Comparison of ENCODE assay signal across 3 cellular contexts in the genomic region with DNA sequence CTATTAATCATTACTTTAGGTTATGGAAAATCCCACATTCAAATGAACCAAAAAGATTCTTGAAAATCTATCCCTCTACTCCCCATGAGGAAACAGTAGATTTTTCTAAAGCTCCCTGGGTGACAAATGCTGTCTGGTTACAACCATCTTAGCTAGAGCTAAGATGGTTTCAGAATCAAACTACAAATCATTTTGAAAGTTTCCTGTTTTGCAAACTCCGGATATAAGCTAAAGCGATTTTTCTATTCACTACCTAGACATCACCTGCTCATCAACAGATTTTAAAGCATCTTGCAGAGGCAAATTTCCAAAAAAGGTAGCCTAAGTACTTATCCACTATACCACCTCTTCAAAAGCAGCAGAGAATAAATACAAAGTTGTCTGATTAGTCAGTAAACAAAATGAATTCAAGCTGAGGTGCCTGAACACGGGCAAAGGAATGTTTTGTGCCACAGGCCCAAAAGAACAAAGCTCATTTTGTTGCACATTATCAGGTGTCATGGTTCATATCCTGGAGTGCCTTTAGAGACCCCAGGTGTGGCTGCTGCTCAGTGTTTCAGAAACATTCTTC.
TF ChIP-seq lines count a peak whose summit lies in the region.

No MANE protein-coding gene starts in this region.

TF ChIP-seq in SK-N-SH, 30 proteins besides CTCF, POLR2A, EP300 and RAD21 (continued from another document):
- TF ChIP-seq, protein P1, sequence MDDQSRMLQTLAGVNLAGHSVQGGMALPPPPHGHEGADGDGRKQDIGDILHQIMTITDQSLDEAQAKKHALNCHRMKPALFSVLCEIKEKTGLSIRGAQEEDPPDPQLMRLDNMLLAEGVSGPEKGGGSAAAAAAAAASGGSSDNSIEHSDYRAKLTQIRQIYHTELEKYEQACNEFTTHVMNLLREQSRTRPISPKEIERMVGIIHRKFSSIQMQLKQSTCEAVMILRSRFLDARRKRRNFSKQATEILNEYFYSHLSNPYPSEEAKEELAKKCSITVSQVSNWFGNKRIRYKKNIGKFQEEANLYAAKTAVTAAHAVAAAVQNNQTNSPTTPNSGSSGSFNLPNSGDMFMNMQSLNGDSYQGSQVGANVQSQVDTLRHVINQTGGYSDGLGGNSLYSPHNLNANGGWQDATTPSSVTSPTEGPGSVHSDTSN (IDR thresholded peaks at IDR 0.05), result no peak
- no peak for TF ChIP-seq NFIC (IDR thresholded peaks at IDR 0.05; ENCODE audit: borderline replicate concordance)

TF ChIP-seq in SK-N-SH treated with all-trans-retinoic acid at 6 μM for 48 hours, 23 proteins besides CTCF, POLR2A, EP300 and RAD21 (continued from another document):
- TF ChIP-seq, protein P2, sequence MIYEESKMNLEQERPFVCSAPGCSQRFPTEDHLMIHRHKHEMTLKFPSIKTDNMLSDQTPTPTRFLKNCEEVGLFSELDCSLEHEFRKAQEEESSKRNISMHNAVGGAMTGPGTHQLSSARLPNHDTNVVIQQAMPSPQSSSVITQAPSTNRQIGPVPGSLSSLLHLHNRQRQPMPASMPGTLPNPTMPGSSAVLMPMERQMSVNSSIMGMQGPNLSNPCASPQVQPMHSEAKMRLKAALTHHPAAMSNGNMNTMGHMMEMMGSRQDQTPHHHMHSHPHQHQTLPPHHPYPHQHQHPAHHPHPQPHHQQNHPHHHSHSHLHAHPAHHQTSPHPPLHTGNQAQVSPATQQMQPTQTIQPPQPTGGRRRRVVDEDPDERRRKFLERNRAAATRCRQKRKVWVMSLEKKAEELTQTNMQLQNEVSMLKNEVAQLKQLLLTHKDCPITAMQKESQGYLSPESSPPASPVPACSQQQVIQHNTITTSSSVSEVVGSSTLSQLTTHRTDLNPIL (CRISPR knock-in tag; IDR thresholded peaks at IDR 0.05; ENCODE audit: low read depth), result no peak
- TF ChIP-seq SNAI2 (CRISPR knock-in tag; IDR thresholded peaks at IDR 0.05) (no peak), TOX (CRISPR knock-in tag; IDR thresholded peaks at IDR 0.05; ENCODE audit: borderline replicate concordance) (no peak), GLIS3 (CRISPR knock-in tag; IDR thresholded peaks at IDR 0.05) (no peak), ESRRG (CRISPR knock-in tag; IDR thresholded peaks at IDR 0.05) (no peak), RARB (CRISPR knock-in tag; IDR thresholded peaks at IDR 0.05) (no peak)
- TF ChIP-seq, protein P3, sequence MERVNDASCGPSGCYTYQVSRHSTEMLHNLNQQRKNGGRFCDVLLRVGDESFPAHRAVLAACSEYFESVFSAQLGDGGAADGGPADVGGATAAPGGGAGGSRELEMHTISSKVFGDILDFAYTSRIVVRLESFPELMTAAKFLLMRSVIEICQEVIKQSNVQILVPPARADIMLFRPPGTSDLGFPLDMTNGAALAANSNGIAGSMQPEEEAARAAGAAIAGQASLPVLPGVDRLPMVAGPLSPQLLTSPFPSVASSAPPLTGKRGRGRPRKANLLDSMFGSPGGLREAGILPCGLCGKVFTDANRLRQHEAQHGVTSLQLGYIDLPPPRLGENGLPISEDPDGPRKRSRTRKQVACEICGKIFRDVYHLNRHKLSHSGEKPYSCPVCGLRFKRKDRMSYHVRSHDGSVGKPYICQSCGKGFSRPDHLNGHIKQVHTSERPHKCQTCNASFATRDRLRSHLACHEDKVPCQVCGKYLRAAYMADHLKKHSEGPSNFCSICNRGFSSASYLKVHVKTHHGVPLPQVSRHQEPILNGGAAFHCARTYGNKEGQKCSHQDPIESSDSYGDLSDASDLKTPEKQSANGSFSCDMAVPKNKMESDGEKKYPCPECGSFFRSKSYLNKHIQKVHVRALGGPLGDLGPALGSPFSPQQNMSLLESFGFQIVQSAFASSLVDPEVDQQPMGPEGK (CRISPR knock-in tag; IDR thresholded peaks at IDR 0.05; ENCODE audit: borderline replicate concordance), result no peak

TF ChIP-seq in HCT116, 20 proteins besides CTCF, POLR2A, EP300 and RAD21 (continued from another document):
- no peak for TF ChIP-seq SP1 (IDR thresholded peaks at IDR 0.05; ENCODE audit: low read depth)
- no peak for TF ChIP-seq FOSL1 (IDR thresholded peaks at IDR 0.05; ENCODE audit: low read depth)
- TF ChIP-seq EZH2 (IDR thresholded peaks at IDR 0.05), result no peak
- TF ChIP-seq, protein P4, sequence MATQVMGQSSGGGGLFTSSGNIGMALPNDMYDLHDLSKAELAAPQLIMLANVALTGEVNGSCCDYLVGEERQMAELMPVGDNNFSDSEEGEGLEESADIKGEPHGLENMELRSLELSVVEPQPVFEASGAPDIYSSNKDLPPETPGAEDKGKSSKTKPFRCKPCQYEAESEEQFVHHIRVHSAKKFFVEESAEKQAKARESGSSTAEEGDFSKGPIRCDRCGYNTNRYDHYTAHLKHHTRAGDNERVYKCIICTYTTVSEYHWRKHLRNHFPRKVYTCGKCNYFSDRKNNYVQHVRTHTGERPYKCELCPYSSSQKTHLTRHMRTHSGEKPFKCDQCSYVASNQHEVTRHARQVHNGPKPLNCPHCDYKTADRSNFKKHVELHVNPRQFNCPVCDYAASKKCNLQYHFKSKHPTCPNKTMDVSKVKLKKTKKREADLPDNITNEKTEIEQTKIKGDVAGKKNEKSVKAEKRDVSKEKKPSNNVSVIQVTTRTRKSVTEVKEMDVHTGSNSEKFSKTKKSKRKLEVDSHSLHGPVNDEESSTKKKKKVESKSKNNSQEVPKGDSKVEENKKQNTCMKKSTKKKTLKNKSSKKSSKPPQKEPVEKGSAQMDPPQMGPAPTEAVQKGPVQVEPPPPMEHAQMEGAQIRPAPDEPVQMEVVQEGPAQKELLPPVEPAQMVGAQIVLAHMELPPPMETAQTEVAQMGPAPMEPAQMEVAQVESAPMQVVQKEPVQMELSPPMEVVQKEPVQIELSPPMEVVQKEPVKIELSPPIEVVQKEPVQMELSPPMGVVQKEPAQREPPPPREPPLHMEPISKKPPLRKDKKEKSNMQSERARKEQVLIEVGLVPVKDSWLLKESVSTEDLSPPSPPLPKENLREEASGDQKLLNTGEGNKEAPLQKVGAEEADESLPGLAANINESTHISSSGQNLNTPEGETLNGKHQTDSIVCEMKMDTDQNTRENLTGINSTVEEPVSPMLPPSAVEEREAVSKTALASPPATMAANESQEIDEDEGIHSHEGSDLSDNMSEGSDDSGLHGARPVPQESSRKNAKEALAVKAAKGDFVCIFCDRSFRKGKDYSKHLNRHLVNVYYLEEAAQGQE (IDR thresholded peaks at IDR 0.05; ENCODE audit: low read depth), result no peak
- TF ChIP-seq EZH2phosphoT487 (IDR thresholded peaks at IDR 0.05; ENCODE audit: borderline replicate concordance), result no peak
- TF ChIP-seq JUND (IDR thresholded peaks at IDR 0.05), result 0 out of 2 replicates have a peak, but pooled peaks have one; percentile 25
- TF ChIP-seq, protein P5, sequence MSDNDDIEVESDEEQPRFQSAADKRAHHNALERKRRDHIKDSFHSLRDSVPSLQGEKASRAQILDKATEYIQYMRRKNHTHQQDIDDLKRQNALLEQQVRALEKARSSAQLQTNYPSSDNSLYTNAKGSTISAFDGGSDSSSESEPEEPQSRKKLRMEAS (IDR thresholded peaks at IDR 0.05), result no peak
- TF ChIP-seq, protein P6, sequence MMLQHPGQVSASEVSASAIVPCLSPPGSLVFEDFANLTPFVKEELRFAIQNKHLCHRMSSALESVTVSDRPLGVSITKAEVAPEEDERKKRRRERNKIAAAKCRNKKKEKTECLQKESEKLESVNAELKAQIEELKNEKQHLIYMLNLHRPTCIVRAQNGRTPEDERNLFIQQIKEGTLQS (IDR thresholded peaks at IDR 0.05), result no peak
- no peak for TF ChIP-seq EGR1 (IDR thresholded peaks at IDR 0.05; ENCODE audit: low read depth)
- TF ChIP-seq ZFX (IDR thresholded peaks at IDR 0.05), result no peak
- 0 out of 2 replicates have a peak, but pooled peaks have one; percentile 18 for TF ChIP-seq SRF (IDR thresholded peaks at IDR 0.05; ENCODE audit: low read depth)
- TF ChIP-seq ELF1 (IDR thresholded peaks at IDR 0.05; ENCODE audit: borderline replicate concordance, low read depth), result no peak
- TF ChIP-seq TCF7L2 (IDR thresholded peaks at IDR 0.05; ENCODE audit: borderline replicate concordance, extremely low read depth, insufficient read depth, insufficient read length), result peak; percentile 79
- TF ChIP-seq CEBPB (IDR thresholded peaks at IDR 0.05; ENCODE audit: low read depth), result 0 out of 2 replicates have a peak, but pooled peaks have one; percentile 21
- no peak for TF ChIP-seq YY1 (IDR thresholded peaks at IDR 0.05; ENCODE audit: extremely low read depth, insufficient replicate concordance, low read depth, low read length)
TF ChIP-seq in HCT116: peak in this region for 4.
